ENCODE assay signal across 8 cellular contexts in the genomic region with DNA sequence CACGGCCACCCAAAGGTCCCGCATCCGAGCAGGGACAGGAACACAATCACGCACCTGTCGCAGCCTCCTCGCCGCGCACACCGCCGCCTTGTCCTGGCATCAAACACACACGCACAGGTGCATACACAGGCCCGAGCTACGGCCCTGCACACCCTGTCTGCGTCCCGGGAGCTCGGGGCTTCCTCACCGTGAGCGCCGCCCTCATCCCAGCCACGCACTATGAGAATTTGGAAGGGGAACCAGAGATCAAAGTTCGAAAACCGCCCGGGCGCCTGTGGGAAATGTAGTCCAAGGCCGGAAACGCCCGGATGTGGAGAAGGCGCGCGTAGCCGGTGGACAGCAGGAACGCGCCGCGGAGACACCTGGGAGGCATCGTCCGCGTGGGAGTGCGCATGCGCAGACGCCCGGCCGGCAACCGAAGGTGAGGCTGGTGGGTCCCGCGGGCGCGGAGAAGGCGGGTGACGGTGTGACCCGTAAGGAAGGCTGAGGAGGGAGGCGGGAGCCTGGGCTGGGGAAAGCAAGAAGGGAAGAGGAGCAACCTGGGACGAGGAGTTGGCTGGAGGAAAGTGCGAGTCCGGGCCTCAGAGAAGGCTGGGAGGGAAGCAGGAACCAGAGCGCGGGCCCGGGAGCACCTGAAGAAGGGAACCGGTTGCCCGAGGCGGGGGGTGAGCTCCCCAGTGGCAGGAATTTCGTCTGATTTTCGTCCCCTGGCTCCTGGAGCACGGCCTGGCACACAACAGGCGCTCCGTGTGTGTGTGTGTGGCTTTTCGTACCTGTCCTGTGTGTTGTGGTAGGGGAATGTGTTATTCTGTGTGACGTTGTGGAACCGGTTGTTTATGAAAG. TPM values are rescaled to one million over a fixed set of nuclear protein-coding genes. Genes with fewer than 3 reads are reported as not detected.
DNase-seq lines count a peak whose midpoint lies in the region; ATAC-seq and TF ChIP-seq lines count a peak whose summit lies in the region.

A gene (plus strand): TSS at position 399 of the 843 bp plus-strand sequence. CDS start 7,256 bp downstream, outside the sequence.

- DNase-seq in NCI-H1105 treated with DMSO at 0.1 percent for 48 hours (lab: John Stamatoyannopoulos, UW) (peak; percentile 94), SKM-1 treated with dmso at 0.1 percent for 144 hours (lab: John Stamatoyannopoulos, UW; ENCODE audit: unreplicated experiment) (peak; percentile 95), Right ventricle myocardium superior (peak; percentile 99), ovary (peak; percentile 96 to 98 (median 98)), thyroid gland (peak; percentile 99)
- peak; percentile 97 for DNase-seq in activated naive CD8-positive, alpha-beta T cell treated with anti-CD3 and anti-CD28 coated beads, Interleukin-2, amount 50 U/mL, for 16 hours (ENCODE audit: low read depth, low spot score)

- H3K36me3 ChIP-seq in ovary (no peaks in the 10 kb centered on the region), thyroid gland (peaks cover 11 to 30% of the 10 kb centered on the region in 2 donors)

- H3K4me3 ChIP-seq in GM08714 (ENCODE audit: low read length) (peak within 1 kb of the TSS; percentile 86), ovary (peak within 1 kb of the TSS; percentile 79), thyroid gland (replicated peaks in 1 of 3) (peak within 1 kb of the TSS; percentile 51 to 72 (median 67))

- peaks cover 0 to 19% of the 10 kb centered on the region in 2 donors for H3K9me3 ChIP-seq in ovary
- H3K9me3 ChIP-seq in thyroid gland, result no peaks in the 10 kb centered on the region

- ATAC-seq in HG02588 (IDR thresholded peaks at IDR 0.05; ENCODE audit: unreplicated experiment) (peak; percentile 93), Right ventricle myocardium superior (ENCODE audit: poor library complexity) (peak; percentile 99)

- intact Hi-C loops in Right ventricle myocardium superior (cut with DNase I) (loop anchor here (5.0 kb wide), 1 partner anchor 115 kb away; a partner anchor contains a TSS), ovary (cut with DNase I) (no loop called here), thyroid gland (cut with DNase I) (no loop called here)

- 0 to 1% (median 0%) methylated on average over 69 of the region's 69 CpGs for WGBS in ovary, 3 donors
- WGBS in thyroid gland, 2 donors, result 0 to 1% methylated on average over 55 to 64 of the region's 69 CpGs

- TF ChIP-seq CTCF in ovary (IDR thresholded peaks at IDR 0.05) (no peak), thyroid gland (IDR thresholded peaks at IDR 0.05) (peak in 1 of 6 experiments; percentile 5)

- TF ChIP-seq POLR2A in ovary (IDR thresholded peaks at IDR 0.05) (peak; percentile 31), thyroid gland (IDR thresholded peaks at IDR 0.05) (peak in 1 of 2 donors; percentile 75)

- H3K27ac ChIP-seq in ovary, result peak within 1 kb of the TSS; percentile 7 to 33
- peak within 1 kb of the TSS in 2 of 3 donors; percentile 34 to 68 for H3K27ac ChIP-seq in thyroid gland

- TF ChIP-seq EP300 in ovary (IDR thresholded peaks at IDR 0.05), result no peak

- peaks cover 4% of the 10 kb centered on the region for H3K4me1 ChIP-seq in ovary (ENCODE audit: insufficient read depth)
- peaks cover 12 to 15% of the 10 kb centered on the region in 2 donors for H3K4me1 ChIP-seq in thyroid gland

- H3K27me3 ChIP-seq in ovary (no peaks in the 10 kb centered on the region), thyroid gland (no peaks in the 10 kb centered on the region)

RNA-seq across cellular contexts. Expression of the gene that starts here (rescaled TPM):
- total RNA-seq in Right ventricle myocardium superior (3.1 TPM), ovary (10 to 100 TPM in 2 of 7 donors, 1 to 10 TPM in 5; 7.4 to 12.6 (median 9.0) TPM), thyroid gland (10 to 100 TPM in 3 of 4 donors, 1 to 10 TPM in 1; 8.0 to 27.9 (median 14.3) TPM)
- 1 to 10 TPM; 4.3 to 8.4 TPM for polyA plus RNA-seq in ovary

Comparison
In these comparisons a context has a peak if more than half of its experiments do, and no peak if none do; other contexts are left out.
1. Peak in every context shown above with its lines: DNase-seq, ATAC-seq, H3K4me3 ChIP-seq and H3K27ac ChIP-seq.